Comparison of ENCODE assay signal across 1 cellular context in genomic region chr6:33049323-33049722, GRCh38.
TF ChIP-seq lines count a peak whose summit lies in the region.

No MANE protein-coding gene starts in this region.

TF ChIP-seq in HCT116, 20 proteins besides CTCF, POLR2A, EP300 and RAD21:
- TF ChIP-seq SP1 (IDR thresholded peaks at IDR 0.05; ENCODE audit: low read depth) (no peak), JUND (IDR thresholded peaks at IDR 0.05) (no peak), TCF7L2 (IDR thresholded peaks at IDR 0.05; ENCODE audit: borderline replicate concordance, extremely low read depth, insufficient read depth, insufficient read length) (no peak), SIN3A (IDR thresholded peaks at IDR 0.05; ENCODE audit: low read depth) (no peak)
